ENCODE assay signal across 1 cellular context in genomic region chr14:22412936-22413411, GRCh38.
TF ChIP-seq lines count a peak whose summit lies in the region.

No MANE protein-coding gene starts in this region.

TF ChIP-seq in H1, 55 proteins besides CTCF, POLR2A, EP300 and RAD21 (continued from another document):
- TF ChIP-seq CHD7 (IDR thresholded peaks at IDR 0.05; ENCODE audit: insufficient replicate concordance, low read length), result no peak
- no peak for TF ChIP-seq CHD2 (IDR thresholded peaks at IDR 0.05; ENCODE audit: low read length)
- no peak for TF ChIP-seq KDM5A (IDR thresholded peaks at IDR 0.05; ENCODE audit: low read length)
- no peak for TF ChIP-seq E2F6 (IDR thresholded peaks at IDR 0.05)
- TF ChIP-seq ASH2L (IDR thresholded peaks at IDR 0.05; ENCODE audit: low read length), result no peak
- TF ChIP-seq TBP (IDR thresholded peaks at IDR 0.05; ENCODE audit: low read depth, low read length), result no peak
- TF ChIP-seq POU5F1 (IDR thresholded peaks at IDR 0.05; ENCODE audit: low read depth, low read length), result no peak
